Comparison of ENCODE assay signal across 1 cellular context in the genomic region with DNA sequence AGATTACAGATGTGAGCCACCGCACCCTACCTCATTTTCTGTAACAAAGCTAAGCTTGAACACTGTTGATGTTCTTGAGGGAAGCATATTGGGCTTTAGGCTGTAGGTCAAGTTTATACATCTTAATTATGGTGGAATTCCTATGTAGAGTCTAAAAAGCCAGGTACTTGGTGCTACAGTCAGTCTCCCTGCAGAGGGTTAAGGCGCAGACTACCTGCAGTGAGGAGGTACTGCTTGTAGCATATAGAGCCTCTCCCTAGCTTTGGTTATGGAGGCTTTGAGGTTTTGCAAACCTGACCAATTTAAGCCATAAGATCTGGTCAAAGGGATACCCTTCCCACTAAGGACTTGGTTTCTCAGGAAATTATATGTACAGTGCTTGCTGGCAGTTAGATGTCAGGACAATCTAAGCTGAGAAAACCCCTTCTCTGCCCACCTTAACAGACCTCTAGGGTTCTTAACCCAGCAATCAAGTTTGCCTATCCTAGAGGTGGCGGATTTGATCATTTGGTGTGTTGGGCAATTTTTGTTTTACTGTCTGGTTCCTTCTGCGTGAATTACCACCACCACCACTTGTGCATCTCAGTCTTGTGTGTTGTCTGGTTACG.
TF ChIP-seq lines count a peak whose summit lies in the region.

No MANE protein-coding gene starts in this region.

TF ChIP-seq in GM12878, 131 proteins besides CTCF, POLR2A, EP300 and RAD21:
- TF ChIP-seq NFIC (IDR thresholded peaks at IDR 0.05; ENCODE audit: low read depth, low read length) (0 out of 2 replicates have a peak, but pooled peaks have one; percentile 26), TARDBP (IDR thresholded peaks at IDR 0.05; ENCODE audit: borderline replicate concordance) (no peak), RAD51 (IDR thresholded peaks at IDR 0.05) (no peak), KLF5 (IDR thresholded peaks at IDR 0.05; ENCODE audit: partially characterized antibody) (no peak), NRF1 (conservative IDR thresholded peaks at IDR 0.05; ENCODE audit: low read depth, low read length) (no peak), MTA3 (IDR thresholded peaks at IDR 0.05; ENCODE audit: borderline replicate concordance, low read length) (peak; percentile 40), SMAD5 (IDR thresholded peaks at IDR 0.05; ENCODE audit: low read depth) (peak; percentile 64), ZBED1 (IDR thresholded peaks at IDR 0.05; ENCODE audit: borderline replicate concordance) (0 out of 2 replicates have a peak, but pooled peaks have one; percentile 42), MEF2B (IDR thresholded peaks at IDR 0.05; ENCODE audit: partially characterized antibody, poor library complexity, severe bottlenecking) (no peak), ELK1 (IDR thresholded peaks at IDR 0.05; ENCODE audit: low read depth, low read length) (no peak), YBX1 (IDR thresholded peaks at IDR 0.05) (no peak), POLR2AphosphoS2 (IDR thresholded peaks at IDR 0.05; ENCODE audit: low read depth, low read length) (peak; percentile 77; the same call in 1 of the 2 replicates), NFXL1 (IDR thresholded peaks at IDR 0.05; ENCODE audit: borderline replicate concordance) (no peak), POLR2AphosphoS5 (IDR thresholded peaks at IDR 0.05; ENCODE audit: low read length) (peak; percentile 59; the same call in 1 of the 2 replicates), PKNOX1 (IDR thresholded peaks at IDR 0.05) (no peak), KAT2A (conservative IDR thresholded peaks at IDR 0.05; ENCODE audit: control insufficient read depth, low read depth, low read length) (no peak), SREBF2 (IDR thresholded peaks at IDR 0.05; ENCODE audit: low read length) (no peak), FOS (IDR thresholded peaks at IDR 0.05; ENCODE audit: borderline replicate concordance, extremely low read depth, insufficient read length) (no peak), HCFC1 (IDR thresholded peaks at IDR 0.05; ENCODE audit: low read length) (no peak), RUNX3 (IDR thresholded peaks at IDR 0.05; ENCODE audit: low read length) (0 out of 2 replicates have a peak, but pooled peaks have one; percentile 1)
- TF ChIP-seq, protein P1, sequence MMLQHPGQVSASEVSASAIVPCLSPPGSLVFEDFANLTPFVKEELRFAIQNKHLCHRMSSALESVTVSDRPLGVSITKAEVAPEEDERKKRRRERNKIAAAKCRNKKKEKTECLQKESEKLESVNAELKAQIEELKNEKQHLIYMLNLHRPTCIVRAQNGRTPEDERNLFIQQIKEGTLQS (IDR thresholded peaks at IDR 0.05; ENCODE audit: borderline replicate concordance, extremely low read depth, low read depth, low read length), result no peak
